Comparison of ENCODE assay signal across 3 cellular contexts in the genomic region with DNA sequence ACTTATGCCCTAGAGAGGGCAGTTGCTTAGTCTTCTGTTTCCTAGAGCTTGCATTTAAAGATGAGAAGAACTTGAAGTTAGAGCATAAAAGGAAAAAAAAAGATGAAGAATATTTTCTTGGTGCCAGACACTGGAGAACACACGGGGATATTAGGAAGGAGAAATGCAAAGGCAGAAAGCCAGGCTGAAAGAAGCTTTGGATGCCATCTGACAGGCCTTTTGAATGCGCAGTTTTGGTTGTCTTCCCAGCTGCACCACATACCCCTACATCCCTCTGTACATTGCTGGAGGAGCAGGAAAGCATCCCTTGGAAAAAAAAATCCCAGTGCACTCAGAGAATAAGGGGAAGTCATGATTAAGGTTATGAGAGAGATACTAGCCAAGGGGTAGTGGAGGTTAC.
TF ChIP-seq lines count a peak whose summit lies in the region.

No MANE protein-coding gene starts in this region.

TF ChIP-seq in SK-N-SH, 30 proteins besides CTCF, POLR2A, EP300 and RAD21:
- TF ChIP-seq IRF3 (IDR thresholded peaks at IDR 0.05; ENCODE audit: low read depth, low read length): no peak
- no peak for TF ChIP-seq FOXM1 (IDR thresholded peaks at IDR 0.05; ENCODE audit: low read depth)
- no peak for TF ChIP-seq FOXJ3 (CRISPR knock-in tag; IDR thresholded peaks at IDR 0.05)
- no peak for TF ChIP-seq SIN3A (IDR thresholded peaks at IDR 0.05; ENCODE audit: borderline replicate concordance, low read depth, low read length)
- no peak for TF ChIP-seq MAX (IDR thresholded peaks at IDR 0.05; ENCODE audit: low read depth)
- no peak for TF ChIP-seq FOSL2 (IDR thresholded peaks at IDR 0.05; ENCODE audit: borderline replicate concordance, low read depth)
- TF ChIP-seq USF1 (IDR thresholded peaks at IDR 0.05; ENCODE audit: borderline replicate concordance, low read depth): no peak
- TF ChIP-seq NFIC (IDR thresholded peaks at IDR 0.05; ENCODE audit: borderline replicate concordance): no peak
- no peak for TF ChIP-seq YY1 (IDR thresholded peaks at IDR 0.05; ENCODE audit: low read depth)
- TF ChIP-seq EZH2phosphoT487 (IDR thresholded peaks at IDR 0.05; ENCODE audit: borderline replicate concordance, low read depth): no peak

TF ChIP-seq in SK-N-SH treated with all-trans-retinoic acid at 6 μM for 48 hours, 23 proteins besides CTCF, POLR2A, EP300 and RAD21:
- TF ChIP-seq ESRRG (CRISPR knock-in tag; IDR thresholded peaks at IDR 0.05): no peak
- TF ChIP-seq, protein P1, sequence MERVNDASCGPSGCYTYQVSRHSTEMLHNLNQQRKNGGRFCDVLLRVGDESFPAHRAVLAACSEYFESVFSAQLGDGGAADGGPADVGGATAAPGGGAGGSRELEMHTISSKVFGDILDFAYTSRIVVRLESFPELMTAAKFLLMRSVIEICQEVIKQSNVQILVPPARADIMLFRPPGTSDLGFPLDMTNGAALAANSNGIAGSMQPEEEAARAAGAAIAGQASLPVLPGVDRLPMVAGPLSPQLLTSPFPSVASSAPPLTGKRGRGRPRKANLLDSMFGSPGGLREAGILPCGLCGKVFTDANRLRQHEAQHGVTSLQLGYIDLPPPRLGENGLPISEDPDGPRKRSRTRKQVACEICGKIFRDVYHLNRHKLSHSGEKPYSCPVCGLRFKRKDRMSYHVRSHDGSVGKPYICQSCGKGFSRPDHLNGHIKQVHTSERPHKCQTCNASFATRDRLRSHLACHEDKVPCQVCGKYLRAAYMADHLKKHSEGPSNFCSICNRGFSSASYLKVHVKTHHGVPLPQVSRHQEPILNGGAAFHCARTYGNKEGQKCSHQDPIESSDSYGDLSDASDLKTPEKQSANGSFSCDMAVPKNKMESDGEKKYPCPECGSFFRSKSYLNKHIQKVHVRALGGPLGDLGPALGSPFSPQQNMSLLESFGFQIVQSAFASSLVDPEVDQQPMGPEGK (CRISPR knock-in tag; IDR thresholded peaks at IDR 0.05; ENCODE audit: borderline replicate concordance): no peak
- TF ChIP-seq CSDC2 (CRISPR knock-in tag; IDR thresholded peaks at IDR 0.05): no peak
- TF ChIP-seq TOX (CRISPR knock-in tag; IDR thresholded peaks at IDR 0.05; ENCODE audit: borderline replicate concordance): no peak
- TF ChIP-seq TCF4 (CRISPR knock-in tag; IDR thresholded peaks at IDR 0.05; ENCODE audit: borderline replicate concordance): no peak
- TF ChIP-seq, protein P2, sequence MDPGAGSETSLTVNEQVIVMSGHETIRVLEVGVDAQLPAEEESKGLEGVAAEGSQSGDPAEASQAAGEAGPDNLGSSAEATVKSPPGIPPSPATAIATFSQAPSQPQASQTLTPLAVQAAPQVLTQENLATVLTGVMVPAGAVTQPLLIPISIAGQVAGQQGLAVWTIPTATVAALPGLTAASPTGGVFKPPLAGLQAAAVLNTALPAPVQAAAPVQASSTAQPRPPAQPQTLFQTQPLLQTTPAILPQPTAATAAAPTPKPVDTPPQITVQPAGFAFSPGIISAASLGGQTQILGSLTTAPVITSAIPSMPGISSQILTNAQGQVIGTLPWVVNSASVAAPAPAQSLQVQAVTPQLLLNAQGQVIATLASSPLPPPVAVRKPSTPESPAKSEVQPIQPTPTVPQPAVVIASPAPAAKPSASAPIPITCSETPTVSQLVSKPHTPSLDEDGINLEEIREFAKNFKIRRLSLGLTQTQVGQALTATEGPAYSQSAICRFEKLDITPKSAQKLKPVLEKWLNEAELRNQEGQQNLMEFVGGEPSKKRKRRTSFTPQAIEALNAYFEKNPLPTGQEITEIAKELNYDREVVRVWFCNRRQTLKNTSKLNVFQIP (CRISPR knock-in tag; IDR thresholded peaks at IDR 0.05; ENCODE audit: borderline replicate concordance, low read depth): no peak
- TF ChIP-seq ZNF8 (CRISPR knock-in tag; IDR thresholded peaks at IDR 0.05): no peak
- no peak for TF ChIP-seq ZC3H10 (CRISPR knock-in tag; IDR thresholded peaks at IDR 0.05)
- no peak for TF ChIP-seq ARNTL (CRISPR knock-in tag; IDR thresholded peaks at IDR 0.05; ENCODE audit: borderline replicate concordance, low read depth)
- TF ChIP-seq, protein P3, sequence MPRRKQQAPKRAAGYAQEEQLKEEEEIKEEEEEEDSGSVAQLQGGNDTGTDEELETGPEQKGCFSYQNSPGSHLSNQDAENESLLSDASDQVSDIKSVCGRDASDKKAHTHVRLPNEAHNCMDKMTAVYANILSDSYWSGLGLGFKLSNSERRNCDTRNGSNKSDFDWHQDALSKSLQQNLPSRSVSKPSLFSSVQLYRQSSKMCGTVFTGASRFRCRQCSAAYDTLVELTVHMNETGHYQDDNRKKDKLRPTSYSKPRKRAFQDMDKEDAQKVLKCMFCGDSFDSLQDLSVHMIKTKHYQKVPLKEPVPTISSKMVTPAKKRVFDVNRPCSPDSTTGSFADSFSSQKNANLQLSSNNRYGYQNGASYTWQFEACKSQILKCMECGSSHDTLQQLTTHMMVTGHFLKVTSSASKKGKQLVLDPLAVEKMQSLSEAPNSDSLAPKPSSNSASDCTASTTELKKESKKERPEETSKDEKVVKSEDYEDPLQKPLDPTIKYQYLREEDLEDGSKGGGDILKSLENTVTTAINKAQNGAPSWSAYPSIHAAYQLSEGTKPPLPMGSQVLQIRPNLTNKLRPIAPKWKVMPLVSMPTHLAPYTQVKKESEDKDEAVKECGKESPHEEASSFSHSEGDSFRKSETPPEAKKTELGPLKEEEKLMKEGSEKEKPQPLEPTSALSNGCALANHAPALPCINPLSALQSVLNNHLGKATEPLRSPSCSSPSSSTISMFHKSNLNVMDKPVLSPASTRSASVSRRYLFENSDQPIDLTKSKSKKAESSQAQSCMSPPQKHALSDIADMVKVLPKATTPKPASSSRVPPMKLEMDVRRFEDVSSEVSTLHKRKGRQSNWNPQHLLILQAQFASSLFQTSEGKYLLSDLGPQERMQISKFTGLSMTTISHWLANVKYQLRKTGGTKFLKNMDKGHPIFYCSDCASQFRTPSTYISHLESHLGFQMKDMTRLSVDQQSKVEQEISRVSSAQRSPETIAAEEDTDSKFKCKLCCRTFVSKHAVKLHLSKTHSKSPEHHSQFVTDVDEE (CRISPR knock-in tag; IDR thresholded peaks at IDR 0.05): no peak

TF ChIP-seq in GM12891, 5 proteins besides CTCF, POLR2A, EP300 and RAD21:
- TF ChIP-seq TAF1 (IDR thresholded peaks at IDR 0.05; ENCODE audit: low read depth, low read length) (no peak), SPI1 (IDR thresholded peaks at IDR 0.05; ENCODE audit: low read depth, low read length) (no peak), PAX5 (IDR thresholded peaks at IDR 0.05; ENCODE audit: insufficient read depth, low read length, severe bottlenecking) (no peak), POLR2AphosphoS5 (IDR thresholded peaks at IDR 0.05; ENCODE audit: low read depth, low read length) (no peak), POU2F2 (IDR thresholded peaks at IDR 0.05; ENCODE audit: low read depth, low read length) (no peak)
